14 cellular contexts compared by ENCODE assay signal in the genomic region with DNA sequence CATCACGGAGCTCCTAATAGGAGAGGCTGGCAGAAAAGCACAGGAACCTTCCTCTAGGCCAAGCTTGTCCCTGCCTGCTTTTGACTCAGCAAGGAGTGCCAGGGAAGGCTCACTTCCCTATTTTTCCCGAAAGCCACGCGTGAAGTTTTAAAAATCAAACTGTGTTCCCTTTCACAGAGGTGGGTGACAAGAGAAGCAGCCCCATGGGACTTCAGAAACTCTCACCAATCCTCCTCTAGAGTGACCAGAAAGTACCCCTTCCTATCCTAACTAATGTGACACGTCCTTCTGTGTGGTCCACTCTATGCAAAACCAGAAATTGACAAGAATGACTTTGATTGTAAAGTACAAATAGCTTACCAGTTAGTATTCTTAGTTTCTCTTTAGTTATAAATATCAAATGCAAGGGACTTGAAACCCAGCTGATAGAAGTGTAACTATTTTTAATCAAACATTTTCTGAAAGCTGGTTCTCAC. TPM values are rescaled to one million over a fixed set of nuclear protein-coding genes. Genes with fewer than 3 reads are reported as not detected.
DNase-seq lines count a peak whose midpoint lies in the region; ATAC-seq, FAIRE-seq and TF ChIP-seq lines count a peak whose summit lies in the region.
"Had no signal": no experiment of that assay in that cellular context is flagged by ENCODE, and none has a peak within 500 bp of the region (broad histone marks: within the 10 kb centered on the region; RNA-seq: fewer than 3 reads in every experiment).

No MANE protein-coding gene starts in this region.

- peak; percentile 69 for ATAC-seq in GM18519 (IDR thresholded peaks at IDR 0.05; ENCODE audit: low FRiP score, unreplicated experiment)
- peak; percentile 85 for ATAC-seq in GM21423 (IDR thresholded peaks at IDR 0.05; ENCODE audit: unreplicated experiment)
- ATAC-seq in HG03097 (IDR thresholded peaks at IDR 0.05; ENCODE audit: low FRiP score, unreplicated experiment) = peak; percentile 75
- no peak for ATAC-seq in activated T-cell treated with anti-CD3 and anti-CD28 coated beads, Interleukin-2, amount 50 U/mL, for 72 hours (replicated peaks in 1 of 2)
- ATAC-seq: gastroesophageal sphincter; stimulated activated naive CD8-positive, alpha-beta T cell treated with anti-CD3 and anti-CD28 coated beads, Interleukin-15, amount 100 ng/mL, for 72 hours had no signal

- FAIRE-seq in bronchial epithelial cell (lab: Jason Lieb, UNC) = no peak

- 88% methylated on average over 5 of the region's 5 CpGs for WGBS in hepatocyte (ENCODE audit: low lambda C conversion rate, missing lambda C conversion rate)

- H3K4me1 Mint-ChIP-seq in activated T-cell treated with anti-CD3 and anti-CD28 coated beads, Interleukin-2, amount 50 U/mL, for 72 hours (ENCODE audit: low read depth) = peaks cover 55% of the 10 kb centered on the region

- H3K36me3 Mint-ChIP-seq in activated T-cell treated with anti-CD3 and anti-CD28 coated beads, Interleukin-2, amount 50 U/mL, for 72 hours (ENCODE audit: insufficient read depth in 2 of 2) = peaks cover 9 to 38% of the 10 kb centered on the region in 2 donors

- no peaks in the 10 kb centered on the region for H3K27me3 Mint-ChIP-seq in activated T-cell treated with anti-CD3 and anti-CD28 coated beads, Interleukin-2, amount 50 U/mL, for 72 hours (ENCODE audit: low read depth)
- H3K27me3 Mint-ChIP-seq: stimulated activated naive CD8-positive, alpha-beta T cell treated with anti-CD3 and anti-CD28 coated beads, Interleukin-15, amount 100 ng/mL, for 72 hours had no signal

- H3K9me3 ChIP-seq in hepatocyte (ENCODE audit: low read depth) = no peaks in the 10 kb centered on the region
- H3K9me3 ChIP-seq: gastroesophageal sphincter had no signal

- H3K4me3 ChIP-seq in bronchial epithelial cell (ENCODE audit: low read depth, low read length) (no peak overlapping the region), hepatocyte (no peak overlapping the region)
- H3K4me3 ChIP-seq: cardiac muscle cell, gastroesophageal sphincter had no signal

- no peaks in the 10 kb centered on the region for H3K9me2 ChIP-seq in hepatocyte (replicated peaks; ENCODE audit: insufficient read depth)

- DNase-seq in bronchial epithelial cell (ENCODE audit: low read depth) (peak; percentile 78), hepatocyte (ENCODE audit: low spot score) (no peak), NCI-H82 (lab: John Stamatoyannopoulos, UW) (no peak), pons (ENCODE audit: low spot score) (no peak)
- DNase-seq in activated T-cell treated with anti-CD3 and anti-CD28 coated beads, Interleukin-2, amount 50 U/mL, for 72 hours = no peak
- DNase-seq: DMS53; HCEC 1CT; NCI-H1417 treated with DMSO at 0.1 percent for 48 hours; stimulated activated naive CD8-positive, alpha-beta T cell treated with anti-CD3 and anti-CD28 coated beads, Interleukin-15, amount 100 ng/mL, for 72 hours had no signal

- no peaks in the 10 kb centered on the region for H3K9me3 Mint-ChIP-seq in activated T-cell treated with anti-CD3 and anti-CD28 coated beads, Interleukin-2, amount 50 U/mL, for 72 hours
- H3K9me3 Mint-ChIP-seq: stimulated activated naive CD8-positive, alpha-beta T cell treated with anti-CD3 and anti-CD28 coated beads, Interleukin-15, amount 100 ng/mL, for 72 hours had no signal

- H3K79me2 ChIP-seq in hepatocyte = no peaks in the 10 kb centered on the region

- H3K4me1 ChIP-seq in hepatocyte (ENCODE audit: insufficient read depth) = no peaks in the 10 kb centered on the region
- H3K4me1 ChIP-seq: gastroesophageal sphincter had no signal

- peaks cover 4% of the 10 kb centered on the region for H3K36me3 ChIP-seq in bronchial epithelial cell (ENCODE audit: control insufficient read depth, insufficient read depth, low read length)
- no peaks in the 10 kb centered on the region for H3K36me3 ChIP-seq in hepatocyte (replicated peaks; ENCODE audit: insufficient read depth, low read depth)
- H3K36me3 ChIP-seq: cardiac muscle cell had no signal

- TF ChIP-seq CTCF in bronchial epithelial cell (IDR thresholded peaks at IDR 0.05; ENCODE audit: insufficient read depth, low read length, severe bottlenecking) (no peak), hepatocyte (IDR thresholded peaks at IDR 0.05; ENCODE audit: poor library complexity) (no peak)

- no peak overlapping the region for H3K27ac Mint-ChIP-seq in activated T-cell treated with anti-CD3 and anti-CD28 coated beads, Interleukin-2, amount 50 U/mL, for 72 hours
- H3K27ac Mint-ChIP-seq: stimulated activated naive CD8-positive, alpha-beta T cell treated with anti-CD3 and anti-CD28 coated beads, Interleukin-15, amount 100 ng/mL, for 72 hours had no signal

- H3K4me3 Mint-ChIP-seq in activated T-cell treated with anti-CD3 and anti-CD28 coated beads, Interleukin-2, amount 50 U/mL, for 72 hours = no peak overlapping the region
- H3K4me3 Mint-ChIP-seq: stimulated activated naive CD8-positive, alpha-beta T cell treated with anti-CD3 and anti-CD28 coated beads, Interleukin-15, amount 100 ng/mL, for 72 hours had no signal

- H3K27ac ChIP-seq in hepatocyte = no peak overlapping the region
- H3K27ac ChIP-seq: cardiac muscle cell, gastroesophageal sphincter had no signal

- no peak overlapping the region for H3K4me2 ChIP-seq in hepatocyte

- H3K27me3 ChIP-seq in bronchial epithelial cell (ENCODE audit: control insufficient read depth, insufficient read depth, low read length) (no peaks in the 10 kb centered on the region), hepatocyte (no peaks in the 10 kb centered on the region)
- H3K27me3 ChIP-seq: cardiac muscle cell, gastroesophageal sphincter had no signal

- no peak overlapping the region for H2AFZ ChIP-seq in hepatocyte

- H4K20me1 ChIP-seq in hepatocyte (ENCODE audit: insufficient read depth, poor library complexity, severe bottlenecking) = no peaks in the 10 kb centered on the region

RNA-seq across cellular contexts. Expression of a gene that starts 41.9 kb away (rescaled TPM):
- total RNA-seq in bronchial epithelial cell (19.0 and 24.1 TPM in 2 replicates), hepatocyte (21.9 and 22.8 TPM in 2 replicates)
- polyA plus RNA-seq in hepatocyte = 21.1 and 21.5 TPM in 2 replicates
- total RNA-seq in activated T-cell treated with anti-CD3 and anti-CD28 coated beads, Interleukin-2, amount 50 U/mL, for 72 hours = 100 to 1,000 TPM; 151 to 167 TPM

Comparison
In these comparisons a context has a peak if more than half of its experiments do, and no peak if none do; other contexts are left out.
1. ATAC-seq: peak in GM18519 (single experiment), GM21423 (single experiment) and HG03097 (single experiment); none in activated T-cell treated with anti-CD3 and anti-CD28 coated beads, Interleukin-2, amount 50 U/mL, for 72 hours (0 of 2).